Comparison of ENCODE assay signal across 8 cellular contexts in genomic region chr7:18196638-18197037, GRCh38.
"Had no signal": no experiment of that assay in that cellular context is flagged by ENCODE, and none has a peak within 500 bp of the region (broad histone marks: within the 10 kb centered on the region; RNA-seq: fewer than 3 reads in every experiment).

No MANE protein-coding gene starts in this region.

- H3K27ac ChIP-seq: HL-60, KMS-11 had no signal

- H3K9ac ChIP-seq: KMS-11 had no signal

- H2AFZ ChIP-seq: GM23338 had no signal

- H3K4me2 ChIP-seq: GM23338, KMS-11 had no signal

- DNase-seq: H9, HCEC 1CT, Karpas-422, KBM-7 had no signal

- H3K4me3 ChIP-seq: GM23338 had no signal

- ATAC-seq: GM23338, HepG2 had no signal
